1 cellular context compared by ENCODE assay signal in the genomic region with DNA sequence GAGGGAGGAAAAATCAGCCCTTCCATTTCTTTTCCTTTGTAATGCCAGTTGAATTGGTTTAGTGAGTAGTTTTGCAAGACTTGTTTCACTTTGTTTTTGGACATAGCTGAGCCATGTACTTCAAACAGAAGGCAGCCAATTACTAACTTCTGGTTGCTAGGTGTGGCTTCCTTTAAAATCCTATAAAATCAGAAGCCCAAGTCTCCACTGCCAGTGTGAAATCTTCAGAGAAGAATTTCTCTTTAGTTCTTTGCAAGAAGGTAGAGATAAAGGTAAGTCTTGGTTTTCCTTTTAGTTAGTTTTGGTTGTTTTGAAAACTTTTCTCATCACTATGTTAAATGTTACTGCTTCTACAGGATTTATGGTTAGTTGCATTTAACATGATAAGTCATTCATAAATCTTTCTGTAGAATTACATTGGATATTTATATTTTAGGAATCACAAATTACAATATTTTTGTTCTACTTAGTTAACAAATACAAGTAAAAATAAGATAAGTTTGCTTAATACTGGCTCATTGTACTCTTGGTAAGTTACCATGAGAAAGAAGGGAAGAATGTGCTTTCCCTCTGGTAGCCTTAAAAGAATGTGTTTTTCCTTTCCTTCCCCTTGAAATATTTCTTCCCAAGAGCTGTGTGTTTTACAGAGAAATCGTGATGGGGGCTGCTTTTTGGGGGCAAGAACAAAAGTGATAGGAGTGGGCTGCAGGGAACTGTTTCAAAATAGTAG.
TF ChIP-seq lines count a peak whose summit lies in the region.

A gene with protein sequence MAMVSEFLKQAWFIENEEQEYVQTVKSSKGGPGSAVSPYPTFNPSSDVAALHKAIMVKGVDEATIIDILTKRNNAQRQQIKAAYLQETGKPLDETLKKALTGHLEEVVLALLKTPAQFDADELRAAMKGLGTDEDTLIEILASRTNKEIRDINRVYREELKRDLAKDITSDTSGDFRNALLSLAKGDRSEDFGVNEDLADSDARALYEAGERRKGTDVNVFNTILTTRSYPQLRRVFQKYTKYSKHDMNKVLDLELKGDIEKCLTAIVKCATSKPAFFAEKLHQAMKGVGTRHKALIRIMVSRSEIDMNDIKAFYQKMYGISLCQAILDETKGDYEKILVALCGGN (plus strand): TSS at position 213 of the 730 bp plus-strand sequence. CDS start 6,671 bp downstream, outside the sequence.

TF ChIP-seq in SK-N-SH treated with all-trans-retinoic acid at 6 μM for 48 hours, 23 proteins besides CTCF, POLR2A, EP300 and RAD21 (continued from another document):
- TF ChIP-seq ESRRG (CRISPR knock-in tag; IDR thresholded peaks at IDR 0.05) (no peak), OSR1 (CRISPR knock-in tag; IDR thresholded peaks at IDR 0.05) (no peak), TCF4 (CRISPR knock-in tag; IDR thresholded peaks at IDR 0.05; ENCODE audit: borderline replicate concordance) (no peak), GLIS3 (CRISPR knock-in tag; IDR thresholded peaks at IDR 0.05) (no peak), ARNTL (CRISPR knock-in tag; IDR thresholded peaks at IDR 0.05; ENCODE audit: borderline replicate concordance, low read depth) (no peak), ZC3H10 (CRISPR knock-in tag; IDR thresholded peaks at IDR 0.05) (no peak)
TF ChIP-seq in SK-N-SH treated with all-trans-retinoic acid at 6 μM for 48 hours: peak in this region for 0.
